In genomic region chr20:57688295-57688694, GRCh38 we compare ENCODE assay signal across 1 cellular context.
TF ChIP-seq lines count a peak whose summit lies in the region.

No MANE protein-coding gene starts in this region.

TF ChIP-seq in WTC11, 78 proteins besides CTCF, POLR2A, EP300 and RAD21 (continued from another document):
- TF ChIP-seq ZNF263 (CRISPR knock-in tag; IDR thresholded peaks at IDR 0.05; ENCODE audit: low read depth) (no peak), NR3C1 (CRISPR knock-in tag; conservative IDR thresholded peaks at IDR 0.05; ENCODE audit: low read depth) (no peak), TEAD4 (CRISPR knock-in tag; IDR thresholded peaks at IDR 0.05) (no peak), USF1 (CRISPR knock-in tag; IDR thresholded peaks at IDR 0.05) (no peak), NFATC4 (CRISPR knock-in tag; IDR thresholded peaks at IDR 0.05) (no peak), ATF6 (CRISPR knock-in tag; IDR thresholded peaks at IDR 0.05) (no peak)
TF ChIP-seq in WTC11: peak in this region for 0.
